Comparison of ENCODE assay signal across 8 cellular contexts in the genomic region with DNA sequence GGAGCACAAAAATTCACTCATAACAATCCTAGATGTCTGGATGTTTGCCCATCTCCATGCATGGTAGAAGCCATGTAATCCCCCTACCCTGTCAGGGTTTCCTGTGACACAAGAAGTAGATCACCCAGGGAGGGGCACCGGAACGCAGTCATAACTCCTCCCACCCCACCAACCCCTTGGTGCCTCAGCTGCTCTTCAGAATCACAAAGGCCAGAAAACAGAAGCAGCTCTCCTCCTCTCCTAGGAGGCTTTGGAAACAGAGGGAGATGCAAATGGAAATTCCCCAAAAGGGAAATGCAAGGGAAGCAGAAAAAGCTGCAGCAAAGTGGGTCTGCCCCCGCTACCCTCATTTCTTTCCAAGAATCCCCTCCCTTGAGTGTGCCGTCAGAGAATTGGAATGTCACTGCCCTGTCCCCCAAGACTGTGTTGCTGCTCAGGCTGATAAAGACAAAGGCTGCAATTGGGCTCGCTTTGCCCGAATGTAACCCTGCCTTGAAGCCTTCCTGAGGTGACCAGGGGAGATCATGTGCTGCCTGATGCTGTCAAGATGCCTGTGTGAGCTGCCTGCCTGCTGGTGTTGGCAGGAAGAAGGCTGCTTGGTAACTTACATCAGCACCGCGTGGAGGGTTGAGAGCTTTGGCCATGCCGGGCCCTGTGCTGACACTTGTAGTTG.
DNase-seq lines count a peak whose midpoint lies in the region; ATAC-seq and TF ChIP-seq lines count a peak whose summit lies in the region.

No MANE protein-coding gene starts in this region.

- peak overlapping the region; percentile 43 for H3K4me2 ChIP-seq in parathyroid adenoma (ENCODE audit: low read length)

- H3K27ac Mint-ChIP-seq in WTC11 = peak overlapping the region; percentile 99
- H3K27ac Mint-ChIP-seq in stimulated activated naive B cell treated with anti-CD40 and anti-IgM and Interleukin-4, amounts not matched to agents 10 μg/mL and 1 μg/mL and 100 μg/mL, for 72 hours = no peak overlapping the region

- H3K9ac ChIP-seq in parathyroid adenoma = no peak overlapping the region

- peaks cover 57% of the 10 kb centered on the region for H3K4me1 Mint-ChIP-seq in WTC11
- peaks cover 21 to 35% of the 10 kb centered on the region in 2 donors for H3K4me1 Mint-ChIP-seq in stimulated activated naive B cell treated with anti-CD40 and anti-IgM and Interleukin-4, amounts not matched to agents 10 μg/mL and 1 μg/mL and 100 μg/mL, for 72 hours

- TF ChIP-seq CTCF in WTC11 (IDR thresholded peaks at IDR 0.05) = no peak
- no peak for TF ChIP-seq CTCF in parathyroid adenoma (IDR thresholded peaks at IDR 0.05)

- H3K27me3 ChIP-seq in H7 (ENCODE audit: control insufficient read depth, insufficient read depth, low read length) (peaks cover 23% of the 10 kb centered on the region), parathyroid adenoma (ENCODE audit: control insufficient read depth, insufficient read depth, low read length) (no peaks in the 10 kb centered on the region)

- intact Hi-C loops in left ventricle myocardium superior (cut with micrococcal nuclease) = loop anchor here (5.0 to 10.0 kb wide), 2 partner anchors 69 to 126 kb away; a partner anchor contains a TSS

- CTCF ChIA-PET in WTC11 (lab: Charles Lee) = interaction anchor here (1.2 to 3.3 kb wide), 4 partner anchors 32 to 130 kb away, joined by 5 to 21 read pairs (median 9); no protein-coding TSS in a partner anchor

- H3K36me3 Mint-ChIP-seq in WTC11 = no peaks in the 10 kb centered on the region
- H3K36me3 Mint-ChIP-seq in stimulated activated naive B cell treated with anti-CD40 and anti-IgM and Interleukin-4, amounts not matched to agents 10 μg/mL and 1 μg/mL and 100 μg/mL, for 72 hours = no peaks in the 10 kb centered on the region

- POLR2A ChIA-PET in WTC11 (lab: Charles Lee) = interaction anchor here (0.6 to 4.5 kb wide), 15 partner anchors 8 to 305 kb away, joined by 3 to 77 read pairs (median 3); a partner anchor contains a TSS

- H3K4me3 ChIP-seq in H7 (ENCODE audit: insufficient read depth, low read depth, low read length) (peak overlapping the region; percentile 21), parathyroid adenoma (ENCODE audit: low read depth, low read length) (peak overlapping the region; percentile 7)

- peaks cover 46% of the 10 kb centered on the region for H3K27me3 Mint-ChIP-seq in WTC11 (ENCODE audit: low read depth)
- H3K27me3 Mint-ChIP-seq in stimulated activated naive B cell treated with anti-CD40 and anti-IgM and Interleukin-4, amounts not matched to agents 10 μg/mL and 1 μg/mL and 100 μg/mL, for 72 hours = peaks cover 13 to 24% of the 10 kb centered on the region in 2 donors

- peak overlapping the region; percentile 80 for H3K4me3 Mint-ChIP-seq in WTC11
- H3K4me3 Mint-ChIP-seq in stimulated activated naive B cell treated with anti-CD40 and anti-IgM and Interleukin-4, amounts not matched to agents 10 μg/mL and 1 μg/mL and 100 μg/mL, for 72 hours = no peak overlapping the region

- H2AFZ ChIP-seq in parathyroid adenoma = peak overlapping the region; percentile 46

- ATAC-seq in WTC11 (peak; percentile 80), left ventricle myocardium superior (peak; percentile 83), GM19328 (IDR thresholded peaks at IDR 0.05; ENCODE audit: unreplicated experiment) (no peak), HG03432 (IDR thresholded peaks at IDR 0.05; ENCODE audit: unreplicated experiment) (no peak)
- ATAC-seq in stimulated activated naive B cell treated with anti-CD40 and anti-IgM and Interleukin-4, amounts not matched to agents 10 μg/mL and 1 μg/mL and 100 μg/mL, for 72 hours (replicated peaks) = no peak

- peaks cover 19% of the 10 kb centered on the region for H3K4me1 ChIP-seq in parathyroid adenoma

- DNase-seq in H7 = peak; percentile 67
- peak; percentile 76 for DNase-seq in WTC11 (ENCODE audit: low spot score)
- DNase-seq in left ventricle myocardium superior = peak; percentile 87
- no peak for DNase-seq in stimulated activated naive B cell treated with anti-CD40 and anti-IgM and Interleukin-4, amounts not matched to agents 10 μg/mL and 1 μg/mL and 100 μg/mL, for 72 hours
- no peak for DNase-seq in NK-92 treated with Interleukin-12 subunit alpha and Interleukin-12 subunit beta, amount 100 ng/mL, for 24 hours (lab: John Stamatoyannopoulos, UW)

- no peaks in the 10 kb centered on the region for H3K36me3 ChIP-seq in H7 (replicated peaks; ENCODE audit: control insufficient read depth, insufficient read depth, low read length)
- H3K36me3 ChIP-seq in parathyroid adenoma (ENCODE audit: control insufficient read depth, insufficient read depth, low read length) = no peaks in the 10 kb centered on the region

- H3K9me3 Mint-ChIP-seq in WTC11 = no peaks in the 10 kb centered on the region
- H3K9me3 Mint-ChIP-seq in stimulated activated naive B cell treated with anti-CD40 and anti-IgM and Interleukin-4, amounts not matched to agents 10 μg/mL and 1 μg/mL and 100 μg/mL, for 72 hours = no peaks in the 10 kb centered on the region

- H3K9me3 ChIP-seq in parathyroid adenoma (ENCODE audit: control insufficient read depth, low read length) = no peaks in the 10 kb centered on the region

- no peaks in the 10 kb centered on the region for H3K79me2 ChIP-seq in parathyroid adenoma

- H3K27ac ChIP-seq in parathyroid adenoma = peak overlapping the region; percentile 97

TF ChIP-seq in WTC11, 78 proteins besides CTCF, POLR2A, EP300 and RAD21 (continues in another document):
- TF ChIP-seq, protein P1, sequence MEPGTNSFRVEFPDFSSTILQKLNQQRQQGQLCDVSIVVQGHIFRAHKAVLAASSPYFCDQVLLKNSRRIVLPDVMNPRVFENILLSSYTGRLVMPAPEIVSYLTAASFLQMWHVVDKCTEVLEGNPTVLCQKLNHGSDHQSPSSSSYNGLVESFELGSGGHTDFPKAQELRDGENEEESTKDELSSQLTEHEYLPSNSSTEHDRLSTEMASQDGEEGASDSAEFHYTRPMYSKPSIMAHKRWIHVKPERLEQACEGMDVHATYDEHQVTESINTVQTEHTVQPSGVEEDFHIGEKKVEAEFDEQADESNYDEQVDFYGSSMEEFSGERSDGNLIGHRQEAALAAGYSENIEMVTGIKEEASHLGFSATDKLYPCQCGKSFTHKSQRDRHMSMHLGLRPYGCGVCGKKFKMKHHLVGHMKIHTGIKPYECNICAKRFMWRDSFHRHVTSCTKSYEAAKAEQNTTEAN (CRISPR knock-in tag; IDR thresholded peaks at IDR 0.05) = no peak
- TF ChIP-seq, protein P2, sequence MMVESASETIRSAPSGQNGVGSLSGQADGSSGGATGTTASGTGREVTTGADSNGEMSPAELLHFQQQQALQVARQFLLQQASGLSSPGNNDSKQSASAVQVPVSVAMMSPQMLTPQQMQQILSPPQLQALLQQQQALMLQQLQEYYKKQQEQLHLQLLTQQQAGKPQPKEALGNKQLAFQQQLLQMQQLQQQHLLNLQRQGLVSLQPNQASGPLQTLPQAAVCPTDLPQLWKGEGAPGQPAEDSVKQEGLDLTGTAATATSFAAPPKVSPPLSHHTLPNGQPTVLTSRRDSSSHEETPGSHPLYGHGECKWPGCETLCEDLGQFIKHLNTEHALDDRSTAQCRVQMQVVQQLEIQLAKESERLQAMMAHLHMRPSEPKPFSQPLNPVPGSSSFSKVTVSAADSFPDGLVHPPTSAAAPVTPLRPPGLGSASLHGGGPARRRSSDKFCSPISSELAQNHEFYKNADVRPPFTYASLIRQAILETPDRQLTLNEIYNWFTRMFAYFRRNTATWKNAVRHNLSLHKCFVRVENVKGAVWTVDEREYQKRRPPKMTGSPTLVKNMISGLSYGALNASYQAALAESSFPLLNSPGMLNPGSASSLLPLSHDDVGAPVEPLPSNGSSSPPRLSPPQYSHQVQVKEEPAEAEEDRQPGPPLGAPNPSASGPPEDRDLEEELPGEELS (CRISPR knock-in tag; IDR thresholded peaks at IDR 0.05) = no peak
- TF ChIP-seq, protein P3, sequence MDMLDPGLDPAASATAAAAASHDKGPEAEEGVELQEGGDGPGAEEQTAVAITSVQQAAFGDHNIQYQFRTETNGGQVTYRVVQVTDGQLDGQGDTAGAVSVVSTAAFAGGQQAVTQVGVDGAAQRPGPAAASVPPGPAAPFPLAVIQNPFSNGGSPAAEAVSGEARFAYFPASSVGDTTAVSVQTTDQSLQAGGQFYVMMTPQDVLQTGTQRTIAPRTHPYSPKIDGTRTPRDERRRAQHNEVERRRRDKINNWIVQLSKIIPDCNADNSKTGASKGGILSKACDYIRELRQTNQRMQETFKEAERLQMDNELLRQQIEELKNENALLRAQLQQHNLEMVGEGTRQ (CRISPR knock-in tag; IDR thresholded peaks at IDR 0.05) = peak; percentile 66; the same call in 1 of the 2 replicates
- TF ChIP-seq TEAD4 (CRISPR knock-in tag; IDR thresholded peaks at IDR 0.05) (no peak), MYBL2 (CRISPR knock-in tag; IDR thresholded peaks at IDR 0.05) (peak; percentile 46; the same call in 1 of the 2 replicates), RORB (CRISPR knock-in tag; IDR thresholded peaks at IDR 0.05) (no peak), NR1H2 (CRISPR knock-in tag; IDR thresholded peaks at IDR 0.05) (no peak), FOXK1 (CRISPR knock-in tag; IDR thresholded peaks at IDR 0.05) (peak; percentile 82), CBFB (CRISPR knock-in tag; IDR thresholded peaks at IDR 0.05; ENCODE audit: low read depth) (peak; percentile 31; the same call in 1 of the 2 replicates), ESRRA (CRISPR knock-in tag; IDR thresholded peaks at IDR 0.05; ENCODE audit: borderline replicate concordance) (no peak), GABPB1 (CRISPR knock-in tag; IDR thresholded peaks at IDR 0.05) (no peak), TEAD1 (CRISPR knock-in tag; IDR thresholded peaks at IDR 0.05) (peak; percentile 66; the same call in 1 of the 2 replicates), FOXP1 (CRISPR knock-in tag; IDR thresholded peaks at IDR 0.05; ENCODE audit: borderline replicate concordance) (no peak), ZBTB21 (CRISPR knock-in tag; IDR thresholded peaks at IDR 0.05; ENCODE audit: borderline replicate concordance) (peak; percentile 69; the same call in 1 of the 2 replicates), ELF4 (CRISPR knock-in tag; IDR thresholded peaks at IDR 0.05; ENCODE audit: low read depth) (no peak), ZNF263 (CRISPR knock-in tag; IDR thresholded peaks at IDR 0.05; ENCODE audit: low read depth) (no peak)
- TF ChIP-seq, protein P4, sequence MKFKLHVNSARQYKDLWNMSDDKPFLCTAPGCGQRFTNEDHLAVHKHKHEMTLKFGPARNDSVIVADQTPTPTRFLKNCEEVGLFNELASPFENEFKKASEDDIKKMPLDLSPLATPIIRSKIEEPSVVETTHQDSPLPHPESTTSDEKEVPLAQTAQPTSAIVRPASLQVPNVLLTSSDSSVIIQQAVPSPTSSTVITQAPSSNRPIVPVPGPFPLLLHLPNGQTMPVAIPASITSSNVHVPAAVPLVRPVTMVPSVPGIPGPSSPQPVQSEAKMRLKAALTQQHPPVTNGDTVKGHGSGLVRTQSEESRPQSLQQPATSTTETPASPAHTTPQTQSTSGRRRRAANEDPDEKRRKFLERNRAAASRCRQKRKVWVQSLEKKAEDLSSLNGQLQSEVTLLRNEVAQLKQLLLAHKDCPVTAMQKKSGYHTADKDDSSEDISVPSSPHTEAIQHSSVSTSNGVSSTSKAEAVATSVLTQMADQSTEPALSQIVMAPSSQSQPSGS (CRISPR knock-in tag; IDR thresholded peaks at IDR 0.05; ENCODE audit: borderline replicate concordance, low read depth) = no peak

Comparison
In these comparisons a context has a peak if more than half of its experiments do, and no peak if none do; other contexts are left out.
1. DNase-seq: peak in H7 (single experiment), WTC11 (single experiment) and left ventricle myocardium superior (single experiment); none in stimulated activated naive B cell treated with anti-CD40 and anti-IgM and Interleukin-4, amounts not matched to agents 10 μg/mL and 1 μg/mL and 100 μg/mL, for 72 hours (single experiment) and NK-92 treated with Interleukin-12 subunit alpha and Interleukin-12 subunit beta, amount 100 ng/mL, for 24 hours (single experiment).
2. ATAC-seq: peak in WTC11 (single experiment) and left ventricle myocardium superior (single experiment); none in GM19328 (single experiment), stimulated activated naive B cell treated with anti-CD40 and anti-IgM and Interleukin-4, amounts not matched to agents 10 μg/mL and 1 μg/mL and 100 μg/mL, for 72 hours (0 of 2) and HG03432 (single experiment).